Comparison of ENCODE assay signal across 8 cellular contexts in the genomic region with DNA sequence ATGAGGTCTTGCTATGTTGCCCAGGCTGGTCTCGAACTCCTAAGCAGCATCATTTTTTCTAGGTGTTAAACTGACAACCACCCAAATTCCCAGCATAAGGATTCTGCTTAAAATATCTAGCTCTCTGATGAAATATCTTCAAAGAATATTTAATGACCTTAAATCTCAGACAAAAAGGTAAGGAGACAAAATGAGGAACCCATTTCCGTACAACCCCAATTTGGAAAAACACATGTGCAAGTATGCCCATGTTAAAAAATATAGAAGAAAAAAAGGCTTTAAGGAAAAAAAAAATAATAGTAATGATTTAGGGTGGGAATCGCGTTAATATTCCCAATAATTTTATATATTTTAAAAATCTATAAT. TPM values are rescaled to one million over a fixed set of nuclear protein-coding genes. Genes with fewer than 3 reads are reported as not detected.
DNase-seq lines count a peak whose midpoint lies in the region; ATAC-seq and TF ChIP-seq lines count a peak whose summit lies in the region.

No MANE protein-coding gene starts in this region.

- H3K27ac Mint-ChIP-seq in activated CD4-positive, alpha-beta T cell treated with anti-CD3 and anti-CD28 coated beads, Interleukin-2, amount 10 ng/mL, durations not matched to agents 7 days and 5 days = peak overlapping the region; percentile 63
- H3K27ac Mint-ChIP-seq in T-helper 17 cell = peak overlapping the region; percentile 84

- H3K27me3 Mint-ChIP-seq in activated CD4-positive, alpha-beta T cell treated with anti-CD3 and anti-CD28 coated beads, Interleukin-2, amount 10 ng/mL, durations not matched to agents 7 days and 5 days = peaks cover 3% of the 10 kb centered on the region
- no peaks in the 10 kb centered on the region for H3K27me3 Mint-ChIP-seq in T-helper 17 cell

- H3K4me1 ChIP-seq in testis = peaks cover 9% of the 10 kb centered on the region

- WGBS in testis, 2 donors = 26 to 27% methylated on average over 4 of the region's 4 CpGs

- peaks cover 28% of the 10 kb centered on the region for H3K36me3 Mint-ChIP-seq in activated CD4-positive, alpha-beta T cell treated with anti-CD3 and anti-CD28 coated beads, Interleukin-2, amount 10 ng/mL, durations not matched to agents 7 days and 5 days (ENCODE audit: low read depth)
- peaks cover 11% of the 10 kb centered on the region for H3K36me3 Mint-ChIP-seq in T-helper 17 cell (ENCODE audit: low read depth)

- no peaks in the 10 kb centered on the region for H3K9me3 ChIP-seq in T-helper 17 cell (ENCODE audit: control insufficient read depth, low read length, poor library complexity, severe bottlenecking)
- H3K9me3 ChIP-seq in testis = no peaks in the 10 kb centered on the region

- H3K27ac ChIP-seq in testis = no peak overlapping the region

- no peak for DNase-seq in activated CD4-positive, alpha-beta T cell treated with anti-CD3 and anti-CD28 coated beads, Interleukin-2, amount 10 ng/mL, durations not matched to agents 7 days and 5 days
- no peak for DNase-seq in activated CD4-positive, alpha-beta T cell treated with anti-CD3 and anti-CD28 coated beads for 4 hours
- DNase-seq in T-helper 17 cell (no peak), foreskin fibroblast (no peak), testis (no peak), omental fat pad (ENCODE audit: low spot score) (no peak), ureter (ENCODE audit: low spot score) (no peak)

- TF ChIP-seq POLR2A in testis (IDR thresholded peaks at IDR 0.05) = no peak

- intact Hi-C loops in testis (cut with DNase I; ENCODE audit: low total_unique reads) = no loop called here

- H3K4me3 ChIP-seq in foreskin fibroblast (ENCODE audit: low read depth in 1 of 2, low read length in 2 of 2) (peak overlapping the region; percentile 88 to 89), testis (peak overlapping the region; percentile 69 to 92)

- TF ChIP-seq CTCF in foreskin fibroblast (IDR thresholded peaks at IDR 0.05; ENCODE audit: low read depth, low read length) (no peak), testis (IDR thresholded peaks at IDR 0.05) (no peak), omental fat pad (IDR thresholded peaks at IDR 0.05) (no peak)

- H3K4me1 Mint-ChIP-seq in activated CD4-positive, alpha-beta T cell treated with anti-CD3 and anti-CD28 coated beads, Interleukin-2, amount 10 ng/mL, durations not matched to agents 7 days and 5 days = peaks cover 40% of the 10 kb centered on the region
- H3K4me1 Mint-ChIP-seq in T-helper 17 cell = peaks cover 34% of the 10 kb centered on the region

- CTCF ChIA-PET in activated CD4-positive, alpha-beta T cell treated with anti-CD3 and anti-CD28 coated beads, Interleukin-2, amount 10 ng/mL, durations not matched to agents 7 days and 5 days (lab: Charles Lee) = interaction anchor here (0.7 kb wide), 1 partner anchor 176 kb away, joined by 4 read pairs; no protein-coding TSS in a partner anchor

- H3K9me3 Mint-ChIP-seq in activated CD4-positive, alpha-beta T cell treated with anti-CD3 and anti-CD28 coated beads, Interleukin-2, amount 10 ng/mL, durations not matched to agents 7 days and 5 days = no peaks in the 10 kb centered on the region

- ATAC-seq in T-helper 17 cell (no peak), HG03175 (IDR thresholded peaks at IDR 0.05; ENCODE audit: unreplicated experiment) (no peak), omental fat pad (ENCODE audit: low FRiP score) (no peak)

- POLR2A ChIA-PET in activated CD4-positive, alpha-beta T cell treated with anti-CD3 and anti-CD28 coated beads, Interleukin-2, amount 10 ng/mL, durations not matched to agents 7 days and 5 days (lab: Charles Lee) = no interaction called here

- H3K4me3 Mint-ChIP-seq in activated CD4-positive, alpha-beta T cell treated with anti-CD3 and anti-CD28 coated beads, Interleukin-2, amount 10 ng/mL, durations not matched to agents 7 days and 5 days = peak overlapping the region; percentile 81
- peak overlapping the region; percentile 59 for H3K4me3 Mint-ChIP-seq in T-helper 17 cell

- no peaks in the 10 kb centered on the region for H3K27me3 ChIP-seq in testis

- H3K36me3 ChIP-seq in testis (ENCODE audit: low read depth, missing control alignments) = no peaks in the 10 kb centered on the region

RNA-seq across cellular contexts. Expression of a gene that starts 1.4 kb away (rescaled TPM):
- 10 to 100 TPM; 57.6 to 61.3 TPM for total RNA-seq in activated CD4-positive, alpha-beta T cell treated with anti-CD3 and anti-CD28 coated beads, Interleukin-2, amount 10 ng/mL, durations not matched to agents 7 days and 5 days
- total RNA-seq in T-helper 17 cell (10 to 100 TPM; 61.0 to 62.5 TPM), testis (10 to 100 TPM; 48.3 to 60.1 TPM), omental fat pad (10 to 100 TPM; 36.9 to 63.4 (median 49.5) TPM), ureter (62.5 TPM)
- polyA plus RNA-seq in testis (ENCODE audit: insufficient read depth, low read depth, low replicate concordance) = 25.9 TPM
